In genomic region chr1:36154765-36155559, GRCh38 we compare ENCODE assay signal across 8 cellular contexts. TPM values are rescaled to one million over a fixed set of nuclear protein-coding genes. Genes with fewer than 3 reads are reported as not detected.
DNase-seq lines count a peak whose midpoint lies in the region; ATAC-seq and TF ChIP-seq lines count a peak whose summit lies in the region.

No MANE protein-coding gene starts in this region.

- H3K27ac ChIP-seq in C4-2B (peak overlapping the region; percentile 98), cingulate gyrus (ENCODE audit: low read depth, low read length) (peak overlapping the region; percentile 99)

- H3K36me3 ChIP-seq in MG63 (peaks cover 28% of the 10 kb centered on the region), mucosa of descending colon (ENCODE audit: low read depth) (no peaks in the 10 kb centered on the region)

- peak; percentile 54 for DNase-seq in MG63
- peak in 1 of 3 donors; percentile 64 for DNase-seq in mucosa of descending colon
- no peak for DNase-seq in COR-L47 (lab: John Stamatoyannopoulos, UW)
- no peak for DNase-seq in T1000 (lab: John Stamatoyannopoulos, UW)

- TF ChIP-seq CTCF in C4-2B (conservative IDR thresholded peaks at IDR 0.05) (no peak), mucosa of descending colon (IDR thresholded peaks at IDR 0.05) (no peak)

- H3K27me3 ChIP-seq in MG63: no peaks in the 10 kb centered on the region

- peak overlapping the region; percentile 94 for H3K4me3 ChIP-seq in MG63
- H3K4me3 ChIP-seq in mucosa of descending colon: peak overlapping the region; percentile 98

- peaks cover 40% of the 10 kb centered on the region for H3K4me1 ChIP-seq in mucosa of descending colon (ENCODE audit: low read depth)

- intact Hi-C loops in mucosa of descending colon (cut with DNase I, micrococcal nuclease): no loop called here

- no peaks in the 10 kb centered on the region for H3K9me3 ChIP-seq in MG63
- H3K9me3 ChIP-seq in mucosa of descending colon: no peaks in the 10 kb centered on the region

- ATAC-seq in mucosa of descending colon (no peak), HG03039 (IDR thresholded peaks at IDR 0.05; ENCODE audit: unreplicated experiment) (no peak), HG02981 (IDR thresholded peaks at IDR 0.05; ENCODE audit: unreplicated experiment) (no peak)

RNA-seq across cellular contexts. Expression of gene MAP7D1, which starts 1.0 kb away (rescaled TPM):
- 104 and 154 TPM in 2 replicates for total RNA-seq in MG63 (2014; rRNA removed; shearing (Covaris generic); ENCODE audit: low replicate concordance)
- 100 to 1,000 TPM in 1 of 3 donors, 10 to 100 TPM in 2; 41.5 to 161 (median 61.9) TPM for total RNA-seq in mucosa of descending colon

RNA-seq across cellular contexts. Expression of gene TRAPPC3, which starts 5.7 kb away (rescaled TPM):
- 158 and 194 TPM in 2 replicates for total RNA-seq in MG63 (2014; rRNA removed; shearing (Covaris generic); ENCODE audit: low replicate concordance)
- total RNA-seq in mucosa of descending colon: 10 to 100 TPM; 55.7 to 86.6 (median 57.7) TPM

RNA-seq across cellular contexts. Expression of gene COL8A2, which starts 29.9 kb away (rescaled TPM):
- 0.99 and 1.4 TPM in 2 replicates for total RNA-seq in MG63 (2014; rRNA removed; shearing (Covaris generic); ENCODE audit: low replicate concordance)
- 1 to 10 TPM in 2 of 3 donors, under 1 TPM in 1; 0.58 to 4.5 (median 1.5) TPM for total RNA-seq in mucosa of descending colon
